Comparison of ENCODE assay signal across 28 cellular contexts in the genomic region with DNA sequence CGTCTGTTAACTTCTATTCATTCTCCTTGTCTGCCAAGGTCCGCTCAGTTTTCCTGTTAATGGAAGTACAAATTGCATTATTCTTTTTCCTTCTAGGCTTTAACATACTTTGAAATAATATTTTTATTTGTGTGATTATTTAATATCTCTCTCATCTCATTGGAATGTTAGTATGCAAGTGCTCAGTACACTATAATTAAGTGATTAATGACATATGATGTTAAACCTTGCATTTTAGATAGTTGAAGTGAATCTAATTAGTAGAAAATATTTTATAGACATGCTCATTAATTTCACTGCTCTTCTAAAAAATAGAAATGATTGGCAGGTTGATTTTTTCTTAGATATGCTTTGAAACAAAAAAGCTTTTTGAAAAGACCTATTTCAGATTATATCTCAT.
"Had no signal": no experiment of that assay in that cellular context is flagged by ENCODE, and none has a peak within 500 bp of the region (broad histone marks: within the 10 kb centered on the region; RNA-seq: fewer than 3 reads in every experiment).

No MANE protein-coding gene starts in this region.

- H3K27me3 ChIP-seq: stomach, suprapubic skin, testis, thyroid gland, tibial artery, tibial nerve, transverse colon, upper lobe of left lung, upper lobe of right lung, uterus, vagina had no signal

- ATAC-seq: stimulated activated effector memory CD8-positive, alpha-beta T cell treated with anti-CD3 and anti-CD28 coated beads, Interleukin-12 subunit alpha, Interleukin-12 subunit beta, amount 100 ng/mL, for 72 hours; stimulated activated memory B cell treated with anti-CD40 and anti-IgM and Interleukin-4, amounts not matched to agents 10 μg/mL and 1 μg/mL and 100 μg/mL, for 72 hours; stimulated activated naive B cell treated with anti-CD40 and anti-IgM and Interleukin-4, amounts not matched to agents 10 μg/mL and 1 μg/mL and 100 μg/mL, for 72 hours; stimulated activated naive CD8-positive, alpha-beta T cell treated with anti-CD3 and anti-CD28 coated beads, Interleukin-15, amount 100 ng/mL, for 72 hours; stimulated activated naive CD8-positive, alpha-beta T cell treated with anti-CD3 and anti-CD28 coated beads, Interleukin-15, Interleukin-2, amounts not matched to agents 100 U/mL and 50 U/mL, for 24 hours; upper lobe of right lung had no signal

- H3K4me1 ChIP-seq: stomach, suprapubic skin, testis, thyroid gland, tibial artery, tibial nerve, transverse colon, upper lobe of left lung, upper lobe of right lung, uterus, vagina had no signal

- H3K4me1 Mint-ChIP-seq: stimulated activated effector memory CD8-positive, alpha-beta T cell treated with anti-CD3 and anti-CD28 coated beads, Interleukin-12 subunit alpha, Interleukin-12 subunit beta, amount 100 ng/mL, for 72 hours; stimulated activated memory B cell treated with anti-CD40 and anti-IgM and Interleukin-4, amounts not matched to agents 10 μg/mL and 1 μg/mL and 100 μg/mL, for 72 hours; stimulated activated naive B cell treated with anti-CD40 and anti-IgM and Interleukin-4, amounts not matched to agents 10 μg/mL and 1 μg/mL and 100 μg/mL, for 72 hours; stimulated activated naive CD8-positive, alpha-beta T cell treated with anti-CD3 and anti-CD28 coated beads, Interleukin-15, amount 100 ng/mL, for 72 hours had no signal

- H3K9me3 ChIP-seq: stomach, suprapubic skin, testis, thoracic aorta, thyroid gland, tibial artery, tibial nerve, transverse colon, upper lobe of left lung, upper lobe of right lung, uterus, vagina had no signal

- H3K27ac Mint-ChIP-seq: stimulated activated effector memory CD8-positive, alpha-beta T cell treated with anti-CD3 and anti-CD28 coated beads, Interleukin-12 subunit alpha, Interleukin-12 subunit beta, amount 100 ng/mL, for 72 hours; stimulated activated memory B cell treated with anti-CD40 and anti-IgM and Interleukin-4, amounts not matched to agents 10 μg/mL and 1 μg/mL and 100 μg/mL, for 72 hours; stimulated activated naive B cell treated with anti-CD40 and anti-IgM and Interleukin-4, amounts not matched to agents 10 μg/mL and 1 μg/mL and 100 μg/mL, for 72 hours; stimulated activated naive CD8-positive, alpha-beta T cell treated with anti-CD3 and anti-CD28 coated beads, Interleukin-15, amount 100 ng/mL, for 72 hours; stimulated activated naive CD8-positive, alpha-beta T cell treated with anti-CD3 and anti-CD28 coated beads, Interleukin-15, Interleukin-2, amounts not matched to agents 100 ng/mL and 50 ng/mL, for 24 hours; type B pancreatic cell had no signal

- H3K27ac ChIP-seq: stomach, suprapubic skin, testis, thoracic aorta, thyroid gland, tibial artery, tibial nerve, transverse colon, upper lobe of left lung, upper lobe of right lung, uterus, vagina had no signal

- H3K4me3 ChIP-seq: stomach, suprapubic skin, testis, thoracic aorta, thyroid gland, tibial artery, tibial nerve, transverse colon, upper lobe of left lung, upper lobe of right lung, uterus, vagina had no signal

- H3K27me3 Mint-ChIP-seq: stimulated activated memory B cell treated with anti-CD40 and anti-IgM and Interleukin-4, amounts not matched to agents 10 μg/mL and 1 μg/mL and 100 μg/mL, for 72 hours; stimulated activated naive B cell treated with anti-CD40 and anti-IgM and Interleukin-4, amounts not matched to agents 10 μg/mL and 1 μg/mL and 100 μg/mL, for 72 hours; stimulated activated naive CD8-positive, alpha-beta T cell treated with anti-CD3 and anti-CD28 coated beads, Interleukin-15, amount 100 ng/mL, for 72 hours; stimulated activated naive CD8-positive, alpha-beta T cell treated with anti-CD3 and anti-CD28 coated beads, Interleukin-15, Interleukin-2, amounts not matched to agents 100 ng/mL and 50 ng/mL, for 24 hours; type B pancreatic cell had no signal

- H3K36me3 ChIP-seq: stomach, suprapubic skin, thoracic aorta, thyroid gland, tibial artery, tibial nerve, transverse colon, upper lobe of left lung, upper lobe of right lung, uterus, vagina had no signal

- DNase-seq: stimulated activated CD4-positive, alpha-beta T cell treated with anti-CD3 and anti-CD28 coated beads, Interleukin-2, amount 100 ng/mL, for 48 hours; stimulated activated CD4-positive, alpha-beta T cell treated with anti-CD3 and anti-CD28 coated beads, Interleukin-4, amount 100 ng/mL, for 1 hour; stimulated activated CD4-positive, alpha-beta T cell treated with anti-CD3 and anti-CD28 coated beads, Interleukin-4, amount 100 ng/mL, for 24 hours; stimulated activated CD4-positive, alpha-beta T cell treated with anti-CD3 and anti-CD28 coated beads, Interleukin-4, amount 100 ng/mL, for 4 hours; stimulated activated CD8-positive, alpha-beta memory T cell treated with anti-CD3 and anti-CD28 coated beads, Interleukin-4, amount 100 ng/mL, for 48 hours; stimulated activated naive B cell treated with anti-CD40 and anti-IgM and Interleukin-4, amounts not matched to agents 10 μg/mL and 1 μg/mL and 100 μg/mL, for 72 hours; stimulated activated naive CD4-positive, alpha-beta T cell; stimulated activated naive CD4-positive, alpha-beta T cell treated with Interleukin-2 at 50 U/mL for 16 hours; stimulated activated naive CD8-positive, alpha-beta T cell treated with anti-CD3 and anti-CD28 coated beads, Interleukin-15, amount 100 ng/mL, for 72 hours; stimulated activated naive CD8-positive, alpha-beta T cell treated with anti-CD3 and anti-CD28 coated beads, Interleukin-15, Interleukin-2, amounts not matched to agents 100 U/mL and 50 U/mL, for 24 hours; stomach; substantia nigra; testis; thyroid gland; tibial artery; transverse colon; trophoblast cell; upper lobe of left lung; upper lobe of right lung; uterus had no signal

- H3K36me3 Mint-ChIP-seq: stimulated activated effector memory CD8-positive, alpha-beta T cell treated with anti-CD3 and anti-CD28 coated beads, Interleukin-12 subunit alpha, Interleukin-12 subunit beta, amount 100 ng/mL, for 72 hours; stimulated activated memory B cell treated with anti-CD40 and anti-IgM and Interleukin-4, amounts not matched to agents 10 μg/mL and 1 μg/mL and 100 μg/mL, for 72 hours; stimulated activated naive B cell treated with anti-CD40 and anti-IgM and Interleukin-4, amounts not matched to agents 10 μg/mL and 1 μg/mL and 100 μg/mL, for 72 hours; type B pancreatic cell had no signal

- H3K4me3 Mint-ChIP-seq: stimulated activated effector memory CD8-positive, alpha-beta T cell treated with anti-CD3 and anti-CD28 coated beads, Interleukin-12 subunit alpha, Interleukin-12 subunit beta, amount 100 ng/mL, for 72 hours; stimulated activated memory B cell treated with anti-CD40 and anti-IgM and Interleukin-4, amounts not matched to agents 10 μg/mL and 1 μg/mL and 100 μg/mL, for 72 hours; stimulated activated naive B cell treated with anti-CD40 and anti-IgM and Interleukin-4, amounts not matched to agents 10 μg/mL and 1 μg/mL and 100 μg/mL, for 72 hours; stimulated activated naive CD8-positive, alpha-beta T cell treated with anti-CD3 and anti-CD28 coated beads, Interleukin-15, amount 100 ng/mL, for 72 hours; stimulated activated naive CD8-positive, alpha-beta T cell treated with anti-CD3 and anti-CD28 coated beads, Interleukin-15, Interleukin-2, amounts not matched to agents 100 ng/mL and 50 ng/mL, for 24 hours; type B pancreatic cell had no signal
